20 cellular contexts compared by ENCODE assay signal in the genomic region with DNA sequence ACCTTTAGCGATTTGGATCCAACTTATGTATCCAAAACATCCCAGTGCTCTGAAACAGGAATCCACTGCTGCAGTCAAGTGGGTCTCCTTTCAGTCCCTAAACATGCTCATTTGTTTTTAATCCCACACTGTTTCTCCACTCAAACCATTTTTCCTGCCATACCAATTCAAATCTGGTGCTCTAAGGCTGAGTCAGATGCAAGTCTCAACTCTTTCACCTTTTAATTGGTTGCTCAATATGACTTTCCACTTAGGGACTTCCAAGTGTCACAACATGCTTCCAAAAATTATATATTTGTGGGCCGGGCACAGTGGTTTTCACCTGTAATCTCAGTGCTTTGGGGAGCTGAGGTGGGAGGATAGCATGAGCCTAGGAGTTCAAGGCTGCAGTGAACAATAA.
"Had no signal": no experiment of that assay in that cellular context is flagged by ENCODE, and none has a peak within 500 bp of the region (broad histone marks: within the 10 kb centered on the region; RNA-seq: fewer than 3 reads in every experiment).

No MANE protein-coding gene starts in this region.

- H3K4me3 ChIP-seq: dorsolateral prefrontal cortex, esophagus muscularis mucosa, gastroesophageal sphincter, left ventricle myocardium inferior, lung, mucosa of descending colon, skin epidermis, stomach had no signal

- H3K27ac ChIP-seq: dorsolateral prefrontal cortex, esophagus muscularis mucosa, gastroesophageal sphincter, left ventricle myocardium inferior, skin epidermis, stomach had no signal

- H3K27me3 ChIP-seq: esophagus muscularis mucosa, gastroesophageal sphincter had no signal

- H3K9me3 ChIP-seq: esophagus muscularis mucosa, gastroesophageal sphincter, left ventricle myocardium inferior, mucosa of descending colon, stomach had no signal

- H3K36me3 ChIP-seq: esophagus muscularis mucosa, gastroesophageal sphincter, left ventricle myocardium inferior, stomach had no signal

- DNase-seq: cortex of kidney; dorsolateral prefrontal cortex; effector CD8-positive, alpha-beta T cell; glutamatergic neuron; immature natural killer cell; kidney; left cardiac atrium; left ventricle myocardium inferior; mucosa of descending colon; naive thymus-derived CD8-positive, alpha-beta T cell; posterior cingulate gyrus; stimulated activated CD4-positive, alpha-beta T cell treated with anti-CD3 and anti-CD28 coated beads, Interleukin-2, amount 100 ng/mL, for 24 hours; stimulated activated CD4-positive, alpha-beta T cell treated with anti-CD3 and anti-CD28 coated beads, Interleukin-4, amount 100 ng/mL, for 4 hours; stimulated activated naive B cell treated with anti-CD40 and anti-IgM and Interleukin-4, amounts not matched to agents 10 μg/mL and 1 μg/mL and 100 μg/mL, for 72 hours; stomach; trophoblast cell had no signal
